16 cellular contexts compared by ENCODE assay signal in the genomic region with DNA sequence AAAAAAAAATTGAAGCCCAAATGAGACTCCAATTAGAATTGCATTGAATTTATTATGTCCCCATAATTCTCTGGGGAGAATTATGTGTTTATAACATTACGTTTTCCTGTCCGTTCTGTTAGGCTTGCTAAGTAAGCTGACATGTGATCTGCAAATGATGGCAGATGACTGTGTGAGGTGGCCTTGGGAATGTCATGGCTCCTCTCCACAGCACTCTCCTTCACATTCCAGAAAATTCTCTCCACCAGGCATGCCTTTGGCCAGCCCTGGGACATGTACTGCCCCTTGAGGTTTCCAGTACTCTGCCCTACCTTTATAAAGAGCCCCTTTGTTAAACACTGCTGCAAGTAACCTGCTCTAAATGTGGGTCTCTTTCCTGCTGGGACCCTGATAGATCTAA. TPM values are rescaled to one million over a fixed set of nuclear protein-coding genes. Genes with fewer than 3 reads are reported as not detected.
DNase-seq lines count a peak whose midpoint lies in the region; ATAC-seq and TF ChIP-seq lines count a peak whose summit lies in the region.
"Had no signal": no experiment of that assay in that cellular context is flagged by ENCODE, and none has a peak within 500 bp of the region (broad histone marks: within the 10 kb centered on the region; RNA-seq: fewer than 3 reads in every experiment).

No MANE protein-coding gene starts in this region.

- H3K36me3 ChIP-seq in BLaER1: no peaks in the 10 kb centered on the region; the same call in 1 of the 2 replicates
- H3K36me3 ChIP-seq in H7 (replicated peaks; ENCODE audit: control insufficient read depth, insufficient read depth, low read length): no peaks in the 10 kb centered on the region

- H3K27me3 Mint-ChIP-seq in activated B cell treated with CpG ODN at 0.5 μM for 24 hours (no peaks in the 10 kb centered on the region), naive B cell (no peaks in the 10 kb centered on the region)

- peak overlapping the region; percentile 66 for H3K4me3 ChIP-seq in BLaER1
- H3K4me3 ChIP-seq in H7 (ENCODE audit: insufficient read depth, low read depth, low read length): no peak overlapping the region
- H3K4me3 ChIP-seq: GM23338, SK-N-MC had no signal

- H3K9me3 Mint-ChIP-seq in activated B cell treated with CpG ODN at 0.5 μM for 24 hours: no peaks in the 10 kb centered on the region
- H3K9me3 Mint-ChIP-seq in naive B cell: no peaks in the 10 kb centered on the region

- peak overlapping the region; percentile 97 for H3K27ac ChIP-seq in BLaER1
- H3K27ac ChIP-seq: SK-N-MC had no signal

- H3K27me3 ChIP-seq in BLaER1 (no peaks in the 10 kb centered on the region), H7 (ENCODE audit: control insufficient read depth, insufficient read depth, low read length) (no peaks in the 10 kb centered on the region)

- peaks cover 100% of the 10 kb centered on the region for H3K4me1 ChIP-seq in BLaER1

- no peaks in the 10 kb centered on the region for H3K36me3 Mint-ChIP-seq in activated B cell treated with CpG ODN at 0.5 μM for 24 hours (ENCODE audit: low read depth)
- no peaks in the 10 kb centered on the region for H3K36me3 Mint-ChIP-seq in naive B cell

- H4K20me1 ChIP-seq in BLaER1: no peaks in the 10 kb centered on the region

- H3K4me2 ChIP-seq in BLaER1: peak overlapping the region; percentile 100
- H3K4me2 ChIP-seq: GM23338 had no signal

- peak; percentile 44 for DNase-seq in H7
- DNase-seq in activated B cell treated with CpG ODN at 0.5 μM for 24 hours: no peak
- no peak for DNase-seq in naive B cell
- no peak for DNase-seq in amniotic stem cell (lab: John Stamatoyannopoulos, UW)
- DNase-seq in Ammon's horn (ENCODE audit: low spot score): no peak
- DNase-seq: DND-41, KG1, NCI-H1694 treated with DMSO at 0.1 percent for 48 hours, NCI-H2227 treated with DMSO at 0.1 percent for 48 hours, NCI-H510A treated with DMSO at 0.1 percent for 48 hours, SHP77 had no signal

- H3K4me1 Mint-ChIP-seq in activated B cell treated with CpG ODN at 0.5 μM for 24 hours (peaks cover 97% of the 10 kb centered on the region), naive B cell (peaks cover 59 to 96% (median 90%) of the 10 kb centered on the region in 3 donors)

- H3K27ac Mint-ChIP-seq in activated B cell treated with CpG ODN at 0.5 μM for 24 hours (peak overlapping the region; percentile 98), naive B cell (peak overlapping the region; percentile 96 to 100 (median 100))
- H3K27ac Mint-ChIP-seq: GM23338 had no signal

- intact Hi-C loops in activated B cell treated with CpG ODN at 0.5 μM for 24 hours (cut with micrococcal nuclease): no loop called here

- peak overlapping the region; percentile 78 for H3K9ac ChIP-seq in BLaER1

- H3K4me3 Mint-ChIP-seq in activated B cell treated with CpG ODN at 0.5 μM for 24 hours: peak overlapping the region; percentile 61
- H3K4me3 Mint-ChIP-seq in naive B cell: peak overlapping the region; percentile 70 to 91 (median 87)
- H3K4me3 Mint-ChIP-seq: GM23338 had no signal

- CTCF ChIA-PET in activated B cell treated with CpG ODN at 0.5 μM for 24 hours (lab: Charles Lee): interaction anchor here (0.9 to 1.6 kb wide), 4 partner anchors 10 to 45 kb away, joined by 3 to 5 read pairs (median 4); no protein-coding TSS in a partner anchor

- ATAC-seq in activated B cell treated with CpG ODN at 0.5 μM for 24 hours (ENCODE audit: low read depth): no peak
- no peak for ATAC-seq in naive B cell (ENCODE audit: low read depth in 2 of 2)
- no peak for ATAC-seq in GM18511 (IDR thresholded peaks at IDR 0.05; ENCODE audit: unreplicated experiment)
- ATAC-seq: GM23338, HCT116 had no signal

- peaks cover 6% of the 10 kb centered on the region; the same call in 1 of the 2 replicates for H3K9me3 ChIP-seq in BLaER1

- POLR2A ChIA-PET in activated B cell treated with CpG ODN at 0.5 μM for 24 hours (lab: Charles Lee): interaction anchor here (0.5 to 9.8 kb wide), 7 partner anchors 8 to 401 kb away, joined by 3 to 182 read pairs (median 5); partner anchors contain the start of genes PLD4 and SIVA1

- TF ChIP-seq CTCF in activated B cell treated with CpG ODN at 0.5 μM for 24 hours (IDR thresholded peaks at IDR 0.05): no peak

RNA-seq across cellular contexts. Expression of gene INF2, which starts 28.3 kb away (rescaled TPM):
- 62.8 and 78.6 TPM in 2 replicates for total RNA-seq in H7 (2014; rRNA removed; shearing (Covaris generic))
- 38.6 and 47.2 TPM in 2 replicates for total RNA-seq in activated B cell treated with CpG ODN at 0.5 μM for 24 hours
- polyA plus RNA-seq in naive B cell (ENCODE audit: low read depth in 6 of 6): 10 to 100 TPM in 1 of 6 donors, 1 to 10 TPM in 5; 2.8 to 10.2 (median 5.5) TPM

RNA-seq across cellular contexts. Expression of gene TMEM179, which starts 56.5 kb away (rescaled TPM):
- 1.9 and 3.2 TPM in 2 replicates for total RNA-seq in H7 (2014; rRNA removed; shearing (Covaris generic))
- not detected in 2 replicates for total RNA-seq in activated B cell treated with CpG ODN at 0.5 μM for 24 hours
- not detected for polyA plus RNA-seq in naive B cell (ENCODE audit: low read depth in 6 of 6)
